ENCODE assay signal across 23 cellular contexts in genomic region chr1:86636898-86637297, GRCh38.
"Had no signal": no experiment of that assay in that cellular context is flagged by ENCODE, and none has a peak within 500 bp of the region (broad histone marks: within the 10 kb centered on the region; RNA-seq: fewer than 3 reads in every experiment).

No MANE protein-coding gene starts in this region.

- H3K27ac ChIP-seq: HL-60, SJSA1, SK-N-MC had no signal

- H3K9me3 ChIP-seq: MG63, SJSA1 had no signal

- H3K27me3 ChIP-seq: MG63, SJSA1 had no signal

- DNase-seq: IMR-90, Karpas-422, KG1, MG63, NCI-H1092, NCI-H1105 treated with DMSO at 0.1 percent for 48 hours, NCI-H1417 treated with DMSO at 0.1 percent for 48 hours, NCI-H146, NCI-H1694 treated with DMSO at 0.1 percent for 48 hours, NCI-H1930, NCI-H2081, NCI-H2107, NCI-H226, NCI-H446, NCI-H510A, NCI-H524 treated with DMSO at 0.1 percent for 48 hours, NCI-H69, NCI-H774, Right ventricle myocardium superior, SIG-M5 had no signal

- H3K4me1 ChIP-seq: SJSA1 had no signal

- H3K36me3 ChIP-seq: MG63, SJSA1 had no signal

- H3K4me3 ChIP-seq: MG63, SJSA1, SK-N-MC had no signal
